ENCODE assay signal across 16 cellular contexts in genomic region chr22:25366408-25366807, GRCh38.
DNase-seq lines count a peak whose midpoint lies in the region; ATAC-seq, FAIRE-seq and TF ChIP-seq lines count a peak whose summit lies in the region.
"Had no signal": no experiment of that assay in that cellular context is flagged by ENCODE, and none has a peak within 500 bp of the region (broad histone marks: within the 10 kb centered on the region; RNA-seq: fewer than 3 reads in every experiment).

No MANE protein-coding gene starts in this region.

- H3K27me3 ChIP-seq in BE2C (no peaks in the 10 kb centered on the region), WERI-Rb-1 (ENCODE audit: insufficient read depth, low read depth, severe bottlenecking) (no peaks in the 10 kb centered on the region)

- no peak for ATAC-seq in GM18873 (IDR thresholded peaks at IDR 0.05; ENCODE audit: low FRiP score, unreplicated experiment)
- ATAC-seq: HCT116, PC-3 had no signal

- H3K27ac ChIP-seq in WERI-Rb-1 (no peak overlapping the region), kidney (ENCODE audit: low read depth in 2 of 2, low read length in 2 of 2) (no peak overlapping the region)
- H3K27ac ChIP-seq: SK-N-MC had no signal

- H3K4me3 ChIP-seq in BE2C (ENCODE audit: low read depth, low read length), result no peak overlapping the region
- no peak overlapping the region for H3K4me3 ChIP-seq in GM12875 (ENCODE audit: low read depth, low read length)
- H3K4me3 ChIP-seq in WERI-Rb-1 (ENCODE audit: low read depth, low read length), result no peak overlapping the region
- no peak overlapping the region for H3K4me3 ChIP-seq in kidney (ENCODE audit: low read length in 2 of 2)
- H3K4me3 ChIP-seq: SK-N-MC had no signal

- intact Hi-C loops in kidney (cut with DNase I), result no loop called here

- FAIRE-seq in kidney (lab: Jason Lieb, UNC), result no peak

- H3K9ac ChIP-seq in kidney (ENCODE audit: low read length in 2 of 2), result no peak overlapping the region

- H3K36me3 ChIP-seq in BE2C (peaks cover 48% of the 10 kb centered on the region), WERI-Rb-1 (peaks cover 14% of the 10 kb centered on the region), kidney (ENCODE audit: control insufficient read depth in 1 of 2, insufficient read depth in 2 of 2, low read length in 2 of 2) (peaks cover 0 to 2% of the 10 kb centered on the region in 2 donors)

- H3K9me3 ChIP-seq in BE2C (no peaks in the 10 kb centered on the region), WERI-Rb-1 (ENCODE audit: severe bottlenecking) (no peaks in the 10 kb centered on the region), kidney (ENCODE audit: control insufficient read depth in 1 of 2, low read length in 2 of 2) (no peaks in the 10 kb centered on the region)

- H3K4me1 ChIP-seq in BE2C (peaks cover 24% of the 10 kb centered on the region), kidney (ENCODE audit: control insufficient read depth in 1 of 2, insufficient read depth in 1 of 2, low read depth in 1 of 2, low read length in 2 of 2) (peaks cover 2 to 18% of the 10 kb centered on the region in 2 donors)

- TF ChIP-seq CTCF in BE2C (IDR thresholded peaks at IDR 0.05; ENCODE audit: low read depth, low read length), result 0 out of 2 replicates have a peak, but pooled peaks have one; percentile 7
- 0 out of 2 replicates have a peak, but pooled peaks have one; percentile 12 for TF ChIP-seq CTCF in GM12875 (IDR thresholded peaks at IDR 0.05; ENCODE audit: borderline replicate concordance, insufficient read depth, low read depth, low read length)
- TF ChIP-seq CTCF in WERI-Rb-1 (IDR thresholded peaks at IDR 0.05; ENCODE audit: low read depth, low read length), result peak; percentile 36; the same call in 1 of the 2 replicates
- no peak for TF ChIP-seq CTCF in kidney (IDR thresholded peaks at IDR 0.05; ENCODE audit: borderline replicate concordance, extremely low read depth, insufficient read depth)

- DNase-seq in BE2C (no peak), WERI-Rb-1 (no peak), kidney (peak; percentile 52), NCI-H2107 (lab: John Stamatoyannopoulos, UW) (no peak), AG08395 (ENCODE audit: low spot score) (no peak)
- DNase-seq: CD4-positive, alpha-beta memory T cell; KG1; NCI-H1417 treated with DMSO at 0.1 percent for 48 hours; NCI-H2171 treated with DMSO at 0.1 percent for 48 hours; NCI-H446 treated with DMSO at 0.1 percent for 48 hours; NCI-H774; PC-3 had no signal
